ENCODE assay signal across 1 cellular context in genomic region chr12:6551496-6552139, GRCh38.
TF ChIP-seq lines count a peak whose summit lies in the region.

No MANE protein-coding gene starts in this region.

TF ChIP-seq in WTC11, 78 proteins besides CTCF, POLR2A, EP300 and RAD21 (continued from another document):
- TF ChIP-seq AFF4 (CRISPR knock-in tag; IDR thresholded peaks at IDR 0.05; ENCODE audit: borderline replicate concordance) (no peak), KAT7 (CRISPR knock-in tag; IDR thresholded peaks at IDR 0.05; ENCODE audit: borderline replicate concordance) (no peak), ARID4B (CRISPR knock-in tag; IDR thresholded peaks at IDR 0.05; ENCODE audit: borderline replicate concordance) (no peak), RORB (CRISPR knock-in tag; IDR thresholded peaks at IDR 0.05) (no peak), ZNF423 (CRISPR knock-in tag; IDR thresholded peaks at IDR 0.05) (no peak), TCF7 (CRISPR knock-in tag; IDR thresholded peaks at IDR 0.05; ENCODE audit: low read depth) (no peak), TEAD4 (CRISPR knock-in tag; IDR thresholded peaks at IDR 0.05) (no peak), ELF4 (CRISPR knock-in tag; IDR thresholded peaks at IDR 0.05; ENCODE audit: low read depth) (no peak), USF1 (CRISPR knock-in tag; IDR thresholded peaks at IDR 0.05) (no peak), ZMAT4 (CRISPR knock-in tag; IDR thresholded peaks at IDR 0.05) (no peak), SMAD4 (CRISPR knock-in tag; IDR thresholded peaks at IDR 0.05) (no peak), CDX4 (CRISPR knock-in tag; IDR thresholded peaks at IDR 0.05; ENCODE audit: borderline replicate concordance) (no peak), FOXK1 (CRISPR knock-in tag; IDR thresholded peaks at IDR 0.05) (no peak), CBFB (CRISPR knock-in tag; IDR thresholded peaks at IDR 0.05; ENCODE audit: low read depth) (no peak), ESRRA (CRISPR knock-in tag; IDR thresholded peaks at IDR 0.05; ENCODE audit: borderline replicate concordance) (no peak), MYBL2 (CRISPR knock-in tag; IDR thresholded peaks at IDR 0.05) (no peak), PRDM15 (CRISPR knock-in tag; IDR thresholded peaks at IDR 0.05) (no peak)
